In genomic region chr7:26195867-26196266, GRCh38 we compare ENCODE assay signal across 12 cellular contexts. TPM values are rescaled to one million over a fixed set of nuclear protein-coding genes. Genes with fewer than 3 reads are reported as not detected.
DNase-seq lines count a peak whose midpoint lies in the region; ATAC-seq, FAIRE-seq and TF ChIP-seq lines count a peak whose summit lies in the region.
"Had no signal": no experiment of that assay in that cellular context is flagged by ENCODE, and none has a peak within 500 bp of the region (broad histone marks: within the 10 kb centered on the region; RNA-seq: fewer than 3 reads in every experiment).

No MANE protein-coding gene starts in this region.

- H3K4me1 ChIP-seq in suprapubic skin = peaks cover 56% of the 10 kb centered on the region
- peaks cover 20 to 26% of the 10 kb centered on the region in 2 donors for H3K4me1 ChIP-seq in kidney (ENCODE audit: control insufficient read depth in 1 of 2, insufficient read depth in 1 of 2, low read depth in 1 of 2, low read length in 2 of 2)

- DNase-seq in activated naive CD4-positive, alpha-beta T cell treated with anti-CD3 and anti-CD28 coated beads, Interleukin-2, amount 10 ng/mL, durations not matched to agents 7 days and 5 days = no peak
- DNase-seq in activated naive CD4-positive, alpha-beta T cell (lab: John Stamatoyannopoulos, UW) = no peak
- no peak for DNase-seq in activated CD4-positive, alpha-beta memory T cell treated with anti-CD3 and anti-CD28 coated beads, Interleukin-2, amount 10 ng/mL, durations not matched to agents 7 days and 5 days
- DNase-seq in glutamatergic neuron (no peak), suprapubic skin (ENCODE audit: low spot score in 2 of 2) (no peak), germinal center (ENCODE audit: low spot score) (no peak), kidney (no peak)
- DNase-seq: activated CD4-positive, alpha-beta T cell treated with anti-CD3 and anti-CD28 coated beads, Interleukin-2, amount 50 U/mL, for 4 hours; dermis blood vessel endothelial cell; upper lobe of left lung had no signal

- intact Hi-C loops in kidney (cut with DNase I) = no loop called here

- H3K36me3 ChIP-seq in suprapubic skin (peaks cover 67% of the 10 kb centered on the region), kidney (ENCODE audit: control insufficient read depth in 1 of 2, insufficient read depth in 2 of 2, low read length in 2 of 2) (peaks cover 35 to 61% of the 10 kb centered on the region in 2 donors)

- H3K9me3 ChIP-seq in suprapubic skin (no peaks in the 10 kb centered on the region), kidney (ENCODE audit: control insufficient read depth in 1 of 2, low read length in 2 of 2) (no peaks in the 10 kb centered on the region)
- H3K9me3 ChIP-seq: upper lobe of left lung had no signal

- 60% methylated on average over 6 of the region's 6 CpGs for WGBS in suprapubic skin

- peaks cover 87% of the 10 kb centered on the region for H3K36me3 Mint-ChIP-seq in activated naive CD4-positive, alpha-beta T cell treated with anti-CD3 and anti-CD28 coated beads, Interleukin-2, amount 10 ng/mL, durations not matched to agents 7 days and 5 days
- peaks cover 96% of the 10 kb centered on the region for H3K36me3 Mint-ChIP-seq in activated CD4-positive, alpha-beta memory T cell treated with anti-CD3 and anti-CD28 coated beads, Interleukin-2, amount 10 ng/mL, durations not matched to agents 7 days and 5 days (ENCODE audit: low read depth)
- H3K36me3 Mint-ChIP-seq in glutamatergic neuron (ENCODE audit: unreplicated experiment) = peaks cover 15% of the 10 kb centered on the region

- no peaks in the 10 kb centered on the region for H3K9me3 Mint-ChIP-seq in activated naive CD4-positive, alpha-beta T cell treated with anti-CD3 and anti-CD28 coated beads, Interleukin-2, amount 10 ng/mL, durations not matched to agents 7 days and 5 days
- H3K9me3 Mint-ChIP-seq in activated CD4-positive, alpha-beta memory T cell treated with anti-CD3 and anti-CD28 coated beads, Interleukin-2, amount 10 ng/mL, durations not matched to agents 7 days and 5 days = no peaks in the 10 kb centered on the region
- peaks cover 24% of the 10 kb centered on the region for H3K9me3 Mint-ChIP-seq in glutamatergic neuron (ENCODE audit: unreplicated experiment)

- H3K9ac ChIP-seq in kidney (ENCODE audit: low read length in 2 of 2) = no peak overlapping the region

- no peak for TF ChIP-seq CTCF in glutamatergic neuron (IDR thresholded peaks at IDR 0.05; ENCODE audit: partially characterized antibody, unreplicated experiment)
- no peak for TF ChIP-seq CTCF in suprapubic skin (IDR thresholded peaks at IDR 0.05)
- TF ChIP-seq CTCF in kidney (IDR thresholded peaks at IDR 0.05; ENCODE audit: borderline replicate concordance, extremely low read depth, insufficient read depth) = no peak

- H3K4me3 ChIP-seq in suprapubic skin (peak overlapping the region; percentile 99), kidney (ENCODE audit: low read length in 2 of 2) (peak overlapping the region in 1 of 2 donors; percentile 19)

- TF ChIP-seq POLR2A in suprapubic skin (IDR thresholded peaks at IDR 0.05) = no peak

- POLR2A ChIA-PET in activated CD4-positive, alpha-beta memory T cell treated with anti-CD3 and anti-CD28 coated beads, Interleukin-2, amount 10 ng/mL, durations not matched to agents 7 days and 5 days (lab: Charles Lee) = interaction anchor here (1.8 to 13.1 kb wide), 7 partner anchors 8 to 302 kb away, joined by 6 to 406 read pairs (median 96); partner anchors contain the start of gene NFE2L3

- peak overlapping the region; percentile 68 for H3K27ac Mint-ChIP-seq in activated naive CD4-positive, alpha-beta T cell treated with anti-CD3 and anti-CD28 coated beads, Interleukin-2, amount 10 ng/mL, durations not matched to agents 7 days and 5 days
- peak overlapping the region; percentile 66 for H3K27ac Mint-ChIP-seq in activated CD4-positive, alpha-beta memory T cell treated with anti-CD3 and anti-CD28 coated beads, Interleukin-2, amount 10 ng/mL, durations not matched to agents 7 days and 5 days
- H3K27ac Mint-ChIP-seq in glutamatergic neuron (ENCODE audit: unreplicated experiment) = peak overlapping the region; percentile 53

- peak overlapping the region; percentile 77 for H3K4me3 Mint-ChIP-seq in activated naive CD4-positive, alpha-beta T cell treated with anti-CD3 and anti-CD28 coated beads, Interleukin-2, amount 10 ng/mL, durations not matched to agents 7 days and 5 days
- H3K4me3 Mint-ChIP-seq in activated CD4-positive, alpha-beta memory T cell treated with anti-CD3 and anti-CD28 coated beads, Interleukin-2, amount 10 ng/mL, durations not matched to agents 7 days and 5 days = peak overlapping the region; percentile 94
- peak overlapping the region; percentile 56 for H3K4me3 Mint-ChIP-seq in glutamatergic neuron (ENCODE audit: unreplicated experiment)

- H3K27me3 ChIP-seq in suprapubic skin = no peaks in the 10 kb centered on the region
- H3K27me3 ChIP-seq: upper lobe of left lung had no signal

- TF ChIP-seq EP300 in suprapubic skin (IDR thresholded peaks at IDR 0.05) = no peak

- H3K27me3 Mint-ChIP-seq in activated naive CD4-positive, alpha-beta T cell treated with anti-CD3 and anti-CD28 coated beads, Interleukin-2, amount 10 ng/mL, durations not matched to agents 7 days and 5 days = peaks cover 13% of the 10 kb centered on the region
- H3K27me3 Mint-ChIP-seq in activated CD4-positive, alpha-beta memory T cell treated with anti-CD3 and anti-CD28 coated beads, Interleukin-2, amount 10 ng/mL, durations not matched to agents 7 days and 5 days = no peaks in the 10 kb centered on the region
- peaks cover 21% of the 10 kb centered on the region for H3K27me3 Mint-ChIP-seq in glutamatergic neuron (ENCODE audit: unreplicated experiment)

- H3K27ac ChIP-seq in suprapubic skin = no peak overlapping the region
- H3K27ac ChIP-seq in kidney (ENCODE audit: low read depth in 2 of 2, low read length in 2 of 2) = no peak overlapping the region

- FAIRE-seq in kidney (lab: Jason Lieb, UNC) = no peak

- CTCF ChIA-PET in activated naive CD4-positive, alpha-beta T cell treated with anti-CD3 and anti-CD28 coated beads, Interleukin-2, amount 10 ng/mL, durations not matched to agents 7 days and 5 days (lab: Charles Lee) = interaction anchor here (1.2 to 5.3 kb wide), 4 partner anchors 8 to 104 kb away, joined by 3 to 52 read pairs (median 9); no protein-coding TSS in a partner anchor
- CTCF ChIA-PET in activated CD4-positive, alpha-beta memory T cell treated with anti-CD3 and anti-CD28 coated beads, Interleukin-2, amount 10 ng/mL, durations not matched to agents 7 days and 5 days (lab: Charles Lee) = interaction anchor here (4.9 kb wide), 1 partner anchor 105 kb away, joined by 29 read pairs; no protein-coding TSS in a partner anchor

- no peak for ATAC-seq in HG03159 (IDR thresholded peaks at IDR 0.05; ENCODE audit: unreplicated experiment)
- ATAC-seq: left lobe of liver had no signal

- peaks cover 65% of the 10 kb centered on the region for H3K4me1 Mint-ChIP-seq in activated naive CD4-positive, alpha-beta T cell treated with anti-CD3 and anti-CD28 coated beads, Interleukin-2, amount 10 ng/mL, durations not matched to agents 7 days and 5 days
- peaks cover 61% of the 10 kb centered on the region for H3K4me1 Mint-ChIP-seq in activated CD4-positive, alpha-beta memory T cell treated with anti-CD3 and anti-CD28 coated beads, Interleukin-2, amount 10 ng/mL, durations not matched to agents 7 days and 5 days
- peaks cover 20% of the 10 kb centered on the region for H3K4me1 Mint-ChIP-seq in glutamatergic neuron (ENCODE audit: low read depth, unreplicated experiment)

RNA-seq across cellular contexts. Expression of gene HNRNPA2B1, which starts 4.7 kb away (rescaled TPM):
- 100 to 1,000 TPM; 696 to 705 TPM for total RNA-seq in activated CD4-positive, alpha-beta memory T cell treated with anti-CD3 and anti-CD28 coated beads, Interleukin-2, amount 10 ng/mL, durations not matched to agents 7 days and 5 days
- total RNA-seq in glutamatergic neuron (ENCODE audit: unreplicated experiment) (685 TPM), suprapubic skin (100 to 1,000 TPM in 3 of 4 donors, 10 to 100 TPM in 1; 88.2 to 228 (median 137) TPM), kidney (433 TPM)
- polyA plus RNA-seq in kidney (ENCODE audit: insufficient read depth, low read depth, low replicate concordance) = 397 TPM

RNA-seq across cellular contexts. Expression of gene CBX3, which starts 5.7 kb away (rescaled TPM):
- 100 to 1,000 TPM; 214 to 215 TPM for total RNA-seq in activated CD4-positive, alpha-beta memory T cell treated with anti-CD3 and anti-CD28 coated beads, Interleukin-2, amount 10 ng/mL, durations not matched to agents 7 days and 5 days
- total RNA-seq in glutamatergic neuron (ENCODE audit: unreplicated experiment) = 191 TPM
- total RNA-seq in suprapubic skin = 10 to 100 TPM; 42.3 to 81.7 (median 44.7) TPM
- 120 TPM for total RNA-seq in kidney
- polyA plus RNA-seq in kidney (ENCODE audit: insufficient read depth, low read depth, low replicate concordance) = 92.4 TPM

RNA-seq across cellular contexts. Expression of gene NFE2L3, which starts 43.9 kb away (rescaled TPM):
- 10 to 100 TPM; 21.5 to 24.0 TPM for total RNA-seq in activated CD4-positive, alpha-beta memory T cell treated with anti-CD3 and anti-CD28 coated beads, Interleukin-2, amount 10 ng/mL, durations not matched to agents 7 days and 5 days
- total RNA-seq in glutamatergic neuron (ENCODE audit: unreplicated experiment) (42.1 TPM), suprapubic skin (10 to 100 TPM; 14.1 to 36.3 (median 19.7) TPM), kidney (12.5 TPM)
- 5.2 TPM for polyA plus RNA-seq in kidney (ENCODE audit: insufficient read depth, low read depth, low replicate concordance)
